15 cellular contexts compared by ENCODE assay signal in genomic region chr2:1648241-1649102, GRCh38.
"Had no signal": no experiment of that assay in that cellular context is flagged by ENCODE, and none has a peak within 500 bp of the region (broad histone marks: within the 10 kb centered on the region; RNA-seq: fewer than 3 reads in every experiment).

No MANE protein-coding gene starts in this region.

- H3K9me3 Mint-ChIP-seq: activated CD8-positive, alpha-beta T cell treated with anti-CD3 and anti-CD28 coated beads for 36 hours; activated naive CD8-positive, alpha-beta T cell treated with anti-CD3 and anti-CD28 coated beads, Interleukin-2, amount 50 U/mL, for 24 hours; activated T-helper 1 cell treated with anti-CD3 and anti-CD28 coated beads, Interleukin-12 subunit alpha, Interleukin-12 subunit beta, Interleukin-2, Interleukin-4 antibody, amounts not matched to agents 30 ng/mL and 10 ng/mL and 1 ng/mL, durations not matched to agents 14 hours and 24 hours and 36 hours; T-cell had no signal

- DNase-seq: activated CD4-positive, alpha-beta T cell treated with anti-CD3 and anti-CD28 coated beads for 4 hours; activated CD8-positive, alpha-beta T cell treated with anti-CD3 and anti-CD28 coated beads for 36 hours; activated naive CD4-positive, alpha-beta T cell treated with Interleukin-2 at 50 U/mL for 16 hours; activated naive CD8-positive, alpha-beta T cell treated with anti-CD3 and anti-CD28 coated beads, Interleukin-2, amount 50 U/mL, for 24 hours; effector memory CD4-positive, alpha-beta T cell; mesendoderm; right lobe of liver; stimulated activated CD4-positive, alpha-beta T cell treated with anti-CD3 and anti-CD28 coated beads, Interleukin-2, amount 100 ng/mL, for 24 hours; stimulated activated naive CD4-positive, alpha-beta T cell treated with Interleukin-2 at 50 U/mL for 16 hours; T-cell; WERI-Rb-1 had no signal

- H3K4me3 ChIP-seq: ascending aorta, right lobe of liver, suprapubic skin had no signal

- H3K27me3 Mint-ChIP-seq: activated CD8-positive, alpha-beta T cell treated with anti-CD3 and anti-CD28 coated beads for 36 hours; activated naive CD8-positive, alpha-beta T cell treated with anti-CD3 and anti-CD28 coated beads, Interleukin-2, amount 50 U/mL, for 24 hours; T-cell had no signal

- H3K4me3 Mint-ChIP-seq: activated CD8-positive, alpha-beta T cell treated with anti-CD3 and anti-CD28 coated beads for 36 hours; activated naive CD8-positive, alpha-beta T cell treated with anti-CD3 and anti-CD28 coated beads, Interleukin-2, amount 50 U/mL, for 24 hours; activated T-helper 1 cell treated with anti-CD3 and anti-CD28 coated beads, Interleukin-12 subunit alpha, Interleukin-12 subunit beta, Interleukin-2, Interleukin-4 antibody, amounts not matched to agents 30 ng/mL and 10 ng/mL and 1 ng/mL, durations not matched to agents 14 hours and 24 hours and 36 hours; T-cell had no signal

- H3K36me3 ChIP-seq: right lobe of liver had no signal

- H3K27me3 ChIP-seq: ascending aorta, right lobe of liver, suprapubic skin had no signal

- H3K27ac ChIP-seq: right lobe of liver, suprapubic skin, WERI-Rb-1 had no signal

- H3K9me3 ChIP-seq: ascending aorta, right lobe of liver, suprapubic skin had no signal

- H3K4me1 Mint-ChIP-seq: activated naive CD8-positive, alpha-beta T cell treated with anti-CD3 and anti-CD28 coated beads, Interleukin-2, amount 50 U/mL, for 24 hours; T-cell had no signal

- H3K27ac Mint-ChIP-seq: activated CD8-positive, alpha-beta T cell treated with anti-CD3 and anti-CD28 coated beads for 36 hours; activated naive CD8-positive, alpha-beta T cell treated with anti-CD3 and anti-CD28 coated beads, Interleukin-2, amount 50 U/mL, for 24 hours; activated T-helper 1 cell treated with anti-CD3 and anti-CD28 coated beads, Interleukin-12 subunit alpha, Interleukin-12 subunit beta, Interleukin-2, Interleukin-4 antibody, amounts not matched to agents 30 ng/mL and 10 ng/mL and 1 ng/mL, durations not matched to agents 14 hours and 24 hours and 36 hours; T-cell had no signal

- ATAC-seq: activated CD8-positive, alpha-beta T cell treated with anti-CD3 and anti-CD28 coated beads for 36 hours; activated naive CD8-positive, alpha-beta T cell treated with anti-CD3 and anti-CD28 coated beads, Interleukin-2, amount 50 U/mL, for 24 hours; left lobe of liver; right lobe of liver; T-cell had no signal

- H3K36me3 Mint-ChIP-seq: T-cell had no signal

- H3K4me1 ChIP-seq: right lobe of liver had no signal
